8 cellular contexts compared by ENCODE assay signal in genomic region chr5:95081500-95082355, GRCh38.
DNase-seq lines count a peak whose midpoint lies in the region; ATAC-seq, FAIRE-seq and TF ChIP-seq lines count a peak whose summit lies in the region.

No MANE protein-coding gene starts in this region.

- no peaks in the 10 kb centered on the region for H3K36me3 Mint-ChIP-seq in activated CD8-positive, alpha-beta T cell treated with anti-CD3 and anti-CD28 coated beads for 36 hours (ENCODE audit: low read depth)

- peak; percentile 20 for DNase-seq in activated CD4-positive, alpha-beta T cell treated with anti-CD3 and anti-CD28 coated beads for 48 hours
- no peak for DNase-seq in activated CD4-positive, alpha-beta T cell treated with anti-CD3 and anti-CD28 coated beads for 1 hour
- DNase-seq in H7 (peak; percentile 25), LHCN-M2 (ENCODE audit: low read depth) (peak; percentile 91), globus pallidus (ENCODE audit: low spot score) (peak; percentile 26), pancreas (peak in 1 of 6 donors; percentile 25), NCI-H1092 (lab: John Stamatoyannopoulos, UW) (no peak)
- peak; percentile 47 for DNase-seq in activated CD8-positive, alpha-beta T cell treated with anti-CD3 and anti-CD28 coated beads for 36 hours

- H3K27ac Mint-ChIP-seq in activated CD8-positive, alpha-beta T cell treated with anti-CD3 and anti-CD28 coated beads for 36 hours = no peak overlapping the region

- H3K27me3 ChIP-seq in H7 (ENCODE audit: control insufficient read depth, insufficient read depth, low read length) (no peaks in the 10 kb centered on the region), pancreas (no peaks in the 10 kb centered on the region)

- H3K9me3 ChIP-seq in pancreas = no peaks in the 10 kb centered on the region

- no peak for TF ChIP-seq CTCF in activated CD8-positive, alpha-beta T cell treated with anti-CD3 and anti-CD28 coated beads for 36 hours (IDR thresholded peaks at IDR 0.05)
- no peak for TF ChIP-seq CTCF in pancreas (IDR thresholded peaks at IDR 0.05)

- WGBS in pancreas, 2 donors = 17 to 22% methylated on average over 8 of the region's 8 CpGs

- H3K36me3 ChIP-seq in H7 (replicated peaks; ENCODE audit: control insufficient read depth, insufficient read depth, low read length) = no peaks in the 10 kb centered on the region
- H3K36me3 ChIP-seq in pancreas = no peaks in the 10 kb centered on the region

- H3K4me1 Mint-ChIP-seq in activated CD8-positive, alpha-beta T cell treated with anti-CD3 and anti-CD28 coated beads for 36 hours (ENCODE audit: low read depth) = peaks cover 18% of the 10 kb centered on the region

- H3K4me3 Mint-ChIP-seq in activated CD8-positive, alpha-beta T cell treated with anti-CD3 and anti-CD28 coated beads for 36 hours = peak overlapping the region; percentile 47

- POLR2A ChIA-PET in activated CD8-positive, alpha-beta T cell treated with anti-CD3 and anti-CD28 coated beads for 36 hours (lab: Charles Lee) = no interaction called here

- no peak for FAIRE-seq in pancreas (lab: Jason Lieb, UNC)

- H3K9me3 Mint-ChIP-seq in activated CD8-positive, alpha-beta T cell treated with anti-CD3 and anti-CD28 coated beads for 36 hours = no peaks in the 10 kb centered on the region

- H3K4me3 ChIP-seq in H7 (ENCODE audit: insufficient read depth, low read depth, low read length) (no peak overlapping the region), pancreas (peak overlapping the region in 1 of 4 donors; percentile 18)

- CTCF ChIA-PET in activated CD8-positive, alpha-beta T cell treated with anti-CD3 and anti-CD28 coated beads for 36 hours (lab: Charles Lee) = interaction anchor here (0.7 kb wide), 1 partner anchor 11 kb away, joined by 4 read pairs; no protein-coding TSS in a partner anchor

- peaks cover 3% of the 10 kb centered on the region for H3K27me3 Mint-ChIP-seq in activated CD8-positive, alpha-beta T cell treated with anti-CD3 and anti-CD28 coated beads for 36 hours

- peak; percentile 87 for ATAC-seq in activated CD8-positive, alpha-beta T cell treated with anti-CD3 and anti-CD28 coated beads for 36 hours
- peak in 3 of 4 donors; percentile 38 to 84 (median 77) for ATAC-seq in pancreas

- intact Hi-C loops in activated CD8-positive, alpha-beta T cell treated with anti-CD3 and anti-CD28 coated beads for 36 hours (cut with micrococcal nuclease) = no loop called here
- intact Hi-C loops in pancreas (cut with DNase I) = no loop called here

- no peaks in the 10 kb centered on the region for H3K4me1 ChIP-seq in pancreas

- H3K27ac ChIP-seq in pancreas = peak overlapping the region in 1 of 4 donors; percentile 34

Comparison
In these comparisons a context has a peak if more than half of its experiments do, and no peak if none do; other contexts are left out.
1. DNase-seq: peak in activated CD4-positive, alpha-beta T cell treated with anti-CD3 and anti-CD28 coated beads for 48 hours (single experiment), H7 (single experiment), LHCN-M2 (single experiment), activated CD8-positive, alpha-beta T cell treated with anti-CD3 and anti-CD28 coated beads for 36 hours (single experiment) and globus pallidus (single experiment); none in activated CD4-positive, alpha-beta T cell treated with anti-CD3 and anti-CD28 coated beads for 1 hour (single experiment) and NCI-H1092 (single experiment).